Comparison of ENCODE assay signal across 1 cellular context in genomic region chr19:39430675-39431593, GRCh38.
A peak's percentile ranks its signal among the peaks of the same experiment; 100 is the strongest.
TF ChIP-seq lines count a peak whose summit lies in the region.

No MANE protein-coding gene starts in this region.

TF ChIP-seq in GM12878, 131 proteins besides CTCF, POLR2A, EP300 and RAD21 (continued from another document and continues in another):
- TF ChIP-seq, protein P1, sequence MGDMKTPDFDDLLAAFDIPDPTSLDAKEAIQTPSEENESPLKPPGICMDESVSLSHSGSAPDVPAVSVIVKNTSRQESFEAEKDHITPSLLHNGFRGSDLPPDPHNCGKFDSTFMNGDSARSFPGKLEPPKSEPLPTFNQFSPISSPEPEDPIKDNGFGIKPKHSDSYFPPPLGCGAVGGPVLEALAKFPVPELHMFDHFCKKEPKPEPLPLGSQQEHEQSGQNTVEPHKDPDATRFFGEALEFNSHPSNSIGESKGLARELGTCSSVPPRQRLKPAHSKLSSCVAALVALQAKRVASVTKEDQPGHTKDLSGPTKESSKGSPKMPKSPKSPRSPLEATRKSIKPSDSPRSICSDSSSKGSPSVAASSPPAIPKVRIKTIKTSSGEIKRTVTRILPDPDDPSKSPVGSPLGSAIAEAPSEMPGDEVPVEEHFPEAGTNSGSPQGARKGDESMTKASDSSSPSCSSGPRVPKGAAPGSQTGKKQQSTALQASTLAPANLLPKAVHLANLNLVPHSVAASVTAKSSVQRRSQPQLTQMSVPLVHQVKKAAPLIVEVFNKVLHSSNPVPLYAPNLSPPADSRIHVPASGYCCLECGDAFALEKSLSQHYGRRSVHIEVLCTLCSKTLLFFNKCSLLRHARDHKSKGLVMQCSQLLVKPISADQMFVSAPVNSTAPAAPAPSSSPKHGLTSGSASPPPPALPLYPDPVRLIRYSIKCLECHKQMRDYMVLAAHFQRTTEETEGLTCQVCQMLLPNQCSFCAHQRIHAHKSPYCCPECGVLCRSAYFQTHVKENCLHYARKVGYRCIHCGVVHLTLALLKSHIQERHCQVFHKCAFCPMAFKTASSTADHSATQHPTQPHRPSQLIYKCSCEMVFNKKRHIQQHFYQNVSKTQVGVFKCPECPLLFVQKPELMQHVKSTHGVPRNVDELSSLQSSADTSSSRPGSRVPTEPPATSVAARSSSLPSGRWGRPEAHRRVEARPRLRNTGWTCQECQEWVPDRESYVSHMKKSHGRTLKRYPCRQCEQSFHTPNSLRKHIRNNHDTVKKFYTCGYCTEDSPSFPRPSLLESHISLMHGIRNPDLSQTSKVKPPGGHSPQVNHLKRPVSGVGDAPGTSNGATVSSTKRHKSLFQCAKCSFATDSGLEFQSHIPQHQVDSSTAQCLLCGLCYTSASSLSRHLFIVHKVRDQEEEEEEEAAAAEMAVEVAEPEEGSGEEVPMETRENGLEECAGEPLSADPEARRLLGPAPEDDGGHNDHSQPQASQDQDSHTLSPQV (IDR thresholded peaks at IDR 0.05): no peak
- TF ChIP-seq RUNX3 (IDR thresholded peaks at IDR 0.05; ENCODE audit: low read length): peak; percentile 82
- TF ChIP-seq SP1 (IDR thresholded peaks at IDR 0.05; ENCODE audit: low read depth, low read length): no peak
- no peak for TF ChIP-seq CBFB (IDR thresholded peaks at IDR 0.05; ENCODE audit: low read depth)
- no peak for TF ChIP-seq CEBPB (IDR thresholded peaks at IDR 0.05; ENCODE audit: borderline replicate concordance in 1 of 2, low read depth in 2 of 2, low read length in 2 of 2)
- TF ChIP-seq, protein P2, sequence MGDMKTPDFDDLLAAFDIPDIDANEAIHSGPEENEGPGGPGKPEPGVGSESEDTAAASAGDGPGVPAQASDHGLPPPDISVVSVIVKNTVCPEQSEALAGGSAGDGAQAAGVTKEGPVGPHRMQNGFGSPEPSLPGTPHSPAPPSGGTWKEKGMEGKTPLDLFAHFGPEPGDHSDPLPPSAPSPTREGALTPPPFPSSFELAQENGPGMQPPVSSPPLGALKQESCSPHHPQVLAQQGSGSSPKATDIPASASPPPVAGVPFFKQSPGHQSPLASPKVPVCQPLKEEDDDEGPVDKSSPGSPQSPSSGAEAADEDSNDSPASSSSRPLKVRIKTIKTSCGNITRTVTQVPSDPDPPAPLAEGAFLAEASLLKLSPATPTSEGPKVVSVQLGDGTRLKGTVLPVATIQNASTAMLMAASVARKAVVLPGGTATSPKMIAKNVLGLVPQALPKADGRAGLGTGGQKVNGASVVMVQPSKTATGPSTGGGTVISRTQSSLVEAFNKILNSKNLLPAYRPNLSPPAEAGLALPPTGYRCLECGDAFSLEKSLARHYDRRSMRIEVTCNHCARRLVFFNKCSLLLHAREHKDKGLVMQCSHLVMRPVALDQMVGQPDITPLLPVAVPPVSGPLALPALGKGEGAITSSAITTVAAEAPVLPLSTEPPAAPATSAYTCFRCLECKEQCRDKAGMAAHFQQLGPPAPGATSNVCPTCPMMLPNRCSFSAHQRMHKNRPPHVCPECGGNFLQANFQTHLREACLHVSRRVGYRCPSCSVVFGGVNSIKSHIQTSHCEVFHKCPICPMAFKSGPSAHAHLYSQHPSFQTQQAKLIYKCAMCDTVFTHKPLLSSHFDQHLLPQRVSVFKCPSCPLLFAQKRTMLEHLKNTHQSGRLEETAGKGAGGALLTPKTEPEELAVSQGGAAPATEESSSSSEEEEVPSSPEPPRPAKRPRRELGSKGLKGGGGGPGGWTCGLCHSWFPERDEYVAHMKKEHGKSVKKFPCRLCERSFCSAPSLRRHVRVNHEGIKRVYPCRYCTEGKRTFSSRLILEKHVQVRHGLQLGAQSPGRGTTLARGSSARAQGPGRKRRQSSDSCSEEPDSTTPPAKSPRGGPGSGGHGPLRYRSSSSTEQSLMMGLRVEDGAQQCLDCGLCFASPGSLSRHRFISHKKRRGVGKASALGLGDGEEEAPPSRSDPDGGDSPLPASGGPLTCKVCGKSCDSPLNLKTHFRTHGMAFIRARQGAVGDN (IDR thresholded peaks at IDR 0.05): peak; percentile 31; the same call in 1 of the 2 replicates
- TF ChIP-seq, protein P3, sequence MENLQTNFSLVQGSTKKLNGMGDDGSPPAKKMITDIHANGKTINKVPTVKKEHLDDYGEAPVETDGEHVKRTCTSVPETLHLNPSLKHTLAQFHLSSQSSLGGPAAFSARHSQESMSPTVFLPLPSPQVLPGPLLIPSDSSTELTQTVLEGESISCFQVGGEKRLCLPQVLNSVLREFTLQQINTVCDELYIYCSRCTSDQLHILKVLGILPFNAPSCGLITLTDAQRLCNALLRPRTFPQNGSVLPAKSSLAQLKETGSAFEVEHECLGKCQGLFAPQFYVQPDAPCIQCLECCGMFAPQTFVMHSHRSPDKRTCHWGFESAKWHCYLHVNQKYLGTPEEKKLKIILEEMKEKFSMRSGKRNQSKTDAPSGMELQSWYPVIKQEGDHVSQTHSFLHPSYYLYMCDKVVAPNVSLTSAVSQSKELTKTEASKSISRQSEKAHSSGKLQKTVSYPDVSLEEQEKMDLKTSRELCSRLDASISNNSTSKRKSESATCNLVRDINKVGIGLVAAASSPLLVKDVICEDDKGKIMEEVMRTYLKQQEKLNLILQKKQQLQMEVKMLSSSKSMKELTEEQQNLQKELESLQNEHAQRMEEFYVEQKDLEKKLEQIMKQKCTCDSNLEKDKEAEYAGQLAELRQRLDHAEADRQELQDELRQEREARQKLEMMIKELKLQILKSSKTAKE (IDR thresholded peaks at IDR 0.05; ENCODE audit: low read depth, poor library complexity, severe bottlenecking): no peak
- TF ChIP-seq NBN (IDR thresholded peaks at IDR 0.05): no peak
- peak; percentile 27; the same call in 1 of the 2 replicates for TF ChIP-seq CHD2 (IDR thresholded peaks at IDR 0.05; ENCODE audit: borderline replicate concordance, low read depth, low read length)
- TF ChIP-seq KAT2A (conservative IDR thresholded peaks at IDR 0.05; ENCODE audit: control insufficient read depth, low read depth, low read length): no peak
- TF ChIP-seq, protein P4, sequence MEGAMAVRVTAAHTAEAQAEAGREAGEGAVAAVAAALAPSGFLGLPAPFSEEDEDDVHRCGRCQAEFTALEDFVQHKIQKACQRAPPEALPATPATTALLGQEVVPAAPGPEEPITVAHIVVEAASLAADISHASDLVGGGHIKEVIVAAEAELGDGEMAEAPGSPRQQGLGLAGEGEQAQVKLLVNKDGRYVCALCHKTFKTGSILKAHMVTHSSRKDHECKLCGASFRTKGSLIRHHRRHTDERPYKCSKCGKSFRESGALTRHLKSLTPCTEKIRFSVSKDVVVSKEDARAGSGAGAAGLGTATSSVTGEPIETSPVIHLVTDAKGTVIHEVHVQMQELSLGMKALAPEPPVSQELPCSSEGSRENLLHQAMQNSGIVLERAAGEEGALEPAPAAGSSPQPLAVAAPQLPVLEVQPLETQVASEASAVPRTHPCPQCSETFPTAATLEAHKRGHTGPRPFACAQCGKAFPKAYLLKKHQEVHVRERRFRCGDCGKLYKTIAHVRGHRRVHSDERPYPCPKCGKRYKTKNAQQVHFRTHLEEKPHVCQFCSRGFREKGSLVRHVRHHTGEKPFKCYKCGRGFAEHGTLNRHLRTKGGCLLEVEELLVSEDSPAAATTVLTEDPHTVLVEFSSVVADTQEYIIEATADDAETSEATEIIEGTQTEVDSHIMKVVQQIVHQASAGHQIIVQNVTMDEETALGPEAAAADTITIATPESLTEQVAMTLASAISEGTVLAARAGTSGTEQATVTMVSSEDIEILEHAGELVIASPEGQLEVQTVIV (IDR thresholded peaks at IDR 0.05; ENCODE audit: borderline replicate concordance, partially characterized antibody): no peak
- no peak for TF ChIP-seq SREBF2 (IDR thresholded peaks at IDR 0.05; ENCODE audit: low read length)
- TF ChIP-seq FOXK2 (IDR thresholded peaks at IDR 0.05): no peak
- no peak for TF ChIP-seq WRNIP1 (IDR thresholded peaks at IDR 0.05; ENCODE audit: borderline replicate concordance, low read depth, low read length)
- TF ChIP-seq KLF5 (IDR thresholded peaks at IDR 0.05; ENCODE audit: partially characterized antibody): no peak
- TF ChIP-seq FOS (IDR thresholded peaks at IDR 0.05; ENCODE audit: borderline replicate concordance, extremely low read depth, insufficient read length): no peak
- TF ChIP-seq SPI1 (IDR thresholded peaks at IDR 0.05; ENCODE audit: borderline replicate concordance, insufficient read depth, low read depth, low read length): no peak
- TF ChIP-seq RAD51 (IDR thresholded peaks at IDR 0.05): no peak
- 0 out of 2 replicates have a peak, but pooled peaks have one; percentile 27 for TF ChIP-seq POLR2AphosphoS5 (IDR thresholded peaks at IDR 0.05; ENCODE audit: low read length)
- TF ChIP-seq PAX5 (IDR thresholded peaks at IDR 0.05; ENCODE audit: borderline replicate concordance, low read depth, low read length): peak; percentile 8; the same call in 1 of the 2 replicates
- TF ChIP-seq MYB (IDR thresholded peaks at IDR 0.05; ENCODE audit: borderline replicate concordance, low read depth, low read length): no peak
- TF ChIP-seq NR2C1 (IDR thresholded peaks at IDR 0.05): no peak
- TF ChIP-seq JUND (IDR thresholded peaks at IDR 0.05; ENCODE audit: low read depth, low read length): no peak
- TF ChIP-seq RFX5 (IDR thresholded peaks at IDR 0.05; ENCODE audit: low read depth, low read length): no peak
- no peak for TF ChIP-seq NFXL1 (IDR thresholded peaks at IDR 0.05; ENCODE audit: borderline replicate concordance)
- TF ChIP-seq ZSCAN29 (IDR thresholded peaks at IDR 0.05): no peak
- TF ChIP-seq HDAC2 (IDR thresholded peaks at IDR 0.05): no peak
- TF ChIP-seq MXI1 (IDR thresholded peaks at IDR 0.05; ENCODE audit: low read depth, low read length): no peak
- no peak for TF ChIP-seq NFYA (IDR thresholded peaks at IDR 0.05; ENCODE audit: borderline replicate concordance, low read depth, low read length)
- peak; percentile 24 for TF ChIP-seq MTA3 (IDR thresholded peaks at IDR 0.05; ENCODE audit: borderline replicate concordance, low read length)
- no peak for TF ChIP-seq ZNF217 (IDR thresholded peaks at IDR 0.05)
- TF ChIP-seq GABPA (IDR thresholded peaks at IDR 0.05; ENCODE audit: low read depth): peak; percentile 61; the same call in 1 of the 2 replicates
- TF ChIP-seq, protein P5, sequence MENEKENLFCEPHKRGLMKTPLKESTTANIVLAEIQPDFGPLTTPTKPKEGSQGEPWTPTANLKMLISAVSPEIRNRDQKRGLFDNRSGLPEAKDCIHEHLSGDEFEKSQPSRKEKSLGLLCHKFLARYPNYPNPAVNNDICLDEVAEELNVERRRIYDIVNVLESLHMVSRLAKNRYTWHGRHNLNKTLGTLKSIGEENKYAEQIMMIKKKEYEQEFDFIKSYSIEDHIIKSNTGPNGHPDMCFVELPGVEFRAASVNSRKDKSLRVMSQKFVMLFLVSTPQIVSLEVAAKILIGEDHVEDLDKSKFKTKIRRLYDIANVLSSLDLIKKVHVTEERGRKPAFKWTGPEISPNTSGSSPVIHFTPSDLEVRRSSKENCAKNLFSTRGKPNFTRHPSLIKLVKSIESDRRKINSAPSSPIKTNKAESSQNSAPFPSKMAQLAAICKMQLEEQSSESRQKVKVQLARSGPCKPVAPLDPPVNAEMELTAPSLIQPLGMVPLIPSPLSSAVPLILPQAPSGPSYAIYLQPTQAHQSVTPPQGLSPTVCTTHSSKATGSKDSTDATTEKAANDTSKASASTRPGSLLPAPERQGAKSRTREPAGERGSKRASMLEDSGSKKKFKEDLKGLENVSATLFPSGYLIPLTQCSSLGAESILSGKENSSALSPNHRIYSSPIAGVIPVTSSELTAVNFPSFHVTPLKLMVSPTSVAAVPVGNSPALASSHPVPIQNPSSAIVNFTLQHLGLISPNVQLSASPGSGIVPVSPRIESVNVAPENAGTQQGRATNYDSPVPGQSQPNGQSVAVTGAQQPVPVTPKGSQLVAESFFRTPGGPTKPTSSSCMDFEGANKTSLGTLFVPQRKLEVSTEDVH (IDR thresholded peaks at IDR 0.05; ENCODE audit: low read depth, partially characterized antibody): no peak
- no peak for TF ChIP-seq LARP7 (IDR thresholded peaks at IDR 0.05)
- no peak; the same call in 1 of the 2 replicates for TF ChIP-seq PKNOX1 (IDR thresholded peaks at IDR 0.05)
- TF ChIP-seq MAX (IDR thresholded peaks at IDR 0.05; ENCODE audit: low read depth, low read length): no peak
- TF ChIP-seq, protein P6, sequence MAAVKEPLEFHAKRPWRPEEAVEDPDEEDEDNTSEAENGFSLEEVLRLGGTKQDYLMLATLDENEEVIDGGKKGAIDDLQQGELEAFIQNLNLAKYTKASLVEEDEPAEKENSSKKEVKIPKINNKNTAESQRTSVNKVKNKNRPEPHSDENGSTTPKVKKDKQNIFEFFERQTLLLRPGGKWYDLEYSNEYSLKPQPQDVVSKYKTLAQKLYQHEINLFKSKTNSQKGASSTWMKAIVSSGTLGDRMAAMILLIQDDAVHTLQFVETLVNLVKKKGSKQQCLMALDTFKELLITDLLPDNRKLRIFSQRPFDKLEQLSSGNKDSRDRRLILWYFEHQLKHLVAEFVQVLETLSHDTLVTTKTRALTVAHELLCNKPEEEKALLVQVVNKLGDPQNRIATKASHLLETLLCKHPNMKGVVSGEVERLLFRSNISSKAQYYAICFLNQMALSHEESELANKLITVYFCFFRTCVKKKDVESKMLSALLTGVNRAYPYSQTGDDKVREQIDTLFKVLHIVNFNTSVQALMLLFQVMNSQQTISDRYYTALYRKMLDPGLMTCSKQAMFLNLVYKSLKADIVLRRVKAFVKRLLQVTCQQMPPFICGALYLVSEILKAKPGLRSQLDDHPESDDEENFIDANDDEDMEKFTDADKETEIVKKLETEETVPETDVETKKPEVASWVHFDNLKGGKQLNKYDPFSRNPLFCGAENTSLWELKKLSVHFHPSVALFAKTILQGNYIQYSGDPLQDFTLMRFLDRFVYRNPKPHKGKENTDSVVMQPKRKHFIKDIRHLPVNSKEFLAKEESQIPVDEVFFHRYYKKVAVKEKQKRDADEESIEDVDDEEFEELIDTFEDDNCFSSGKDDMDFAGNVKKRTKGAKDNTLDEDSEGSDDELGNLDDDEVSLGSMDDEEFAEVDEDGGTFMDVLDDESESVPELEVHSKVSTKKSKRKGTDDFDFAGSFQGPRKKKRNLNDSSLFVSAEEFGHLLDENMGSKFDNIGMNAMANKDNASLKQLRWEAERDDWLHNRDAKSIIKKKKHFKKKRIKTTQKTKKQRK (IDR thresholded peaks at IDR 0.05; ENCODE audit: low read depth, low read length): no peak
- TF ChIP-seq SMAD5 (IDR thresholded peaks at IDR 0.05; ENCODE audit: low read depth): no peak
- TF ChIP-seq, protein P7, sequence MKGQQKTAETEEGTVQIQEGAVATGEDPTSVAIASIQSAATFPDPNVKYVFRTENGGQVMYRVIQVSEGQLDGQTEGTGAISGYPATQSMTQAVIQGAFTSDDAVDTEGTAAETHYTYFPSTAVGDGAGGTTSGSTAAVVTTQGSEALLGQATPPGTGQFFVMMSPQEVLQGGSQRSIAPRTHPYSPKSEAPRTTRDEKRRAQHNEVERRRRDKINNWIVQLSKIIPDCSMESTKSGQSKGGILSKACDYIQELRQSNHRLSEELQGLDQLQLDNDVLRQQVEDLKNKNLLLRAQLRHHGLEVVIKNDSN (IDR thresholded peaks at IDR 0.05; ENCODE audit: borderline replicate concordance, extremely low read length, insufficient read depth, low read depth, low read length): no peak
- no peak for TF ChIP-seq SRF (IDR thresholded peaks at IDR 0.05; ENCODE audit: low read depth in 2 of 2, low read length in 2 of 2)
- TF ChIP-seq ZNF384 (IDR thresholded peaks at IDR 0.05; ENCODE audit: borderline replicate concordance, low read depth, low read length): no peak
